In the genomic region with DNA sequence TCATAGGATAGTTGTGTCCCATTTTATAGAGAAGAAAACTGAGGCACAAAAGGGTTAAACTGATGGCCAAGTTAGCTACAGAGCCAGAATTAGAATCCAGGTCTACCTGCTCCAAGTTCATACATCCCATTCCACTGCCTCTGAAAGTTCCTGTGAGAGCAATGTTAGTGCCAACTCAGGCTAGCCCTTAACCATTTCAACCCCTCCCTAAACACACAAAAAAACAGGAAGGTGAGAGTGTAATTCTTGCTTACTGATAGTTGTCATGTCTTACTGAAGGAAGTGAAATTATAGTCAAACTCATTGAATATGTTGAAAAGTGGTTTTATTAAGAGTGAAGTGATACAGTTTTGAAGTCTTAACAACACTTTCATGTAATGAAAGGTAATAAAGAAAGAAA, we compare ENCODE assay signal across 2 cellular contexts.
A peak's percentile ranks its signal among the peaks of the same experiment; 100 is the strongest.
TF ChIP-seq lines count a peak whose summit lies in the region.

No MANE protein-coding gene starts in this region.

TF ChIP-seq in A549, 52 proteins besides CTCF, POLR2A, EP300 and RAD21:
- TF ChIP-seq SMC3 (IDR thresholded peaks at IDR 0.05) (no peak), KDM5A (IDR thresholded peaks at IDR 0.05) (no peak), HDAC2 (IDR thresholded peaks at IDR 0.05) (no peak), HOXB13 (CRISPR knock-in tag; IDR thresholded peaks at IDR 0.05; ENCODE audit: low read depth) (no peak)
- TF ChIP-seq, protein P1, sequence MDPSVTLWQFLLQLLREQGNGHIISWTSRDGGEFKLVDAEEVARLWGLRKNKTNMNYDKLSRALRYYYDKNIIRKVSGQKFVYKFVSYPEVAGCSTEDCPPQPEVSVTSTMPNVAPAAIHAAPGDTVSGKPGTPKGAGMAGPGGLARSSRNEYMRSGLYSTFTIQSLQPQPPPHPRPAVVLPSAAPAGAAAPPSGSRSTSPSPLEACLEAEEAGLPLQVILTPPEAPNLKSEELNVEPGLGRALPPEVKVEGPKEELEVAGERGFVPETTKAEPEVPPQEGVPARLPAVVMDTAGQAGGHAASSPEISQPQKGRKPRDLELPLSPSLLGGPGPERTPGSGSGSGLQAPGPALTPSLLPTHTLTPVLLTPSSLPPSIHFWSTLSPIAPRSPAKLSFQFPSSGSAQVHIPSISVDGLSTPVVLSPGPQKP (IDR thresholded peaks at IDR 0.05; ENCODE audit: low read depth, low read length) = no peak

TF ChIP-seq in K562, 482 proteins besides CTCF, POLR2A, EP300 and RAD21:
- TF ChIP-seq, protein P2, sequence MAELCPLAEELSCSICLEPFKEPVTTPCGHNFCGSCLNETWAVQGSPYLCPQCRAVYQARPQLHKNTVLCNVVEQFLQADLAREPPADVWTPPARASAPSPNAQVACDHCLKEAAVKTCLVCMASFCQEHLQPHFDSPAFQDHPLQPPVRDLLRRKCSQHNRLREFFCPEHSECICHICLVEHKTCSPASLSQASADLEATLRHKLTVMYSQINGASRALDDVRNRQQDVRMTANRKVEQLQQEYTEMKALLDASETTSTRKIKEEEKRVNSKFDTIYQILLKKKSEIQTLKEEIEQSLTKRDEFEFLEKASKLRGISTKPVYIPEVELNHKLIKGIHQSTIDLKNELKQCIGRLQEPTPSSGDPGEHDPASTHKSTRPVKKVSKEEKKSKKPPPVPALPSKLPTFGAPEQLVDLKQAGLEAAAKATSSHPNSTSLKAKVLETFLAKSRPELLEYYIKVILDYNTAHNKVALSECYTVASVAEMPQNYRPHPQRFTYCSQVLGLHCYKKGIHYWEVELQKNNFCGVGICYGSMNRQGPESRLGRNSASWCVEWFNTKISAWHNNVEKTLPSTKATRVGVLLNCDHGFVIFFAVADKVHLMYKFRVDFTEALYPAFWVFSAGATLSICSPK (IDR thresholded peaks at IDR 0.05; ENCODE audit: borderline replicate concordance) = no peak
- TF ChIP-seq, protein P3, sequence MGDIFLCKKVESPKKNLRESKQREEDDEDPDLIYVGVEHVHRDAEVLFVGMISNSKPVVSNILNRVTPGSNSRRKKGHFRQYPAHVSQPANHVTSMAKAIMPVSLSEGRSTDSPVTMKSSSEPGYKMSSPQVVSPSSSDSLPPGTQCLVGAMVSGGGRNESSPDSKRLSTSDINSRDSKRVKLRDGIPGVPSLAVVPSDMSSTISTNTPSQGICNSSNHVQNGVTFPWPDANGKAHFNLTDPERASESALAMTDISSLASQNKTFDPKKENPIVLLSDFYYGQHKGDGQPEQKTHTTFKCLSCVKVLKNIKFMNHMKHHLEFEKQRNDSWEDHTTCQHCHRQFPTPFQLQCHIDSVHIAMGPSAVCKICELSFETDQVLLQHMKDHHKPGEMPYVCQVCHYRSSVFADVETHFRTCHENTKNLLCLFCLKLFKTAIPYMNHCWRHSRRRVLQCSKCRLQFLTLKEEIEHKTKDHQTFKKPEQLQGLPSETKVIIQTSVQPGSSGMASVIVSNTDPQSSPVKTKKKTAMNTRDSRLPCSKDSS (IDR thresholded peaks at IDR 0.05; ENCODE audit: low read depth, partially characterized antibody) = no peak
- TF ChIP-seq KAT2B (IDR thresholded peaks at IDR 0.05; ENCODE audit: low read depth, low read length) (no peak), BCOR (IDR thresholded peaks at IDR 0.05) (peak; percentile 46; the same call in 1 of the 2 replicates), RBM25 (IDR thresholded peaks at IDR 0.05; ENCODE audit: low read depth, low read length, severe bottlenecking) (peak; percentile 46)
